Comparison of ENCODE assay signal across 34 cellular contexts in genomic region chr12:116646901-116647300, GRCh38.
"Had no signal": no experiment of that assay in that cellular context is flagged by ENCODE, and none has a peak within 500 bp of the region (broad histone marks: within the 10 kb centered on the region; RNA-seq: fewer than 3 reads in every experiment).

No MANE protein-coding gene starts in this region.

- H3K4me3 ChIP-seq: MG63 had no signal

- DNase-seq: Karpas-422, Kasumi-1, MG63, MM.1S, MV-4-11, NCI-H1048, NCI-H1092, NCI-H1092 treated with DMSO at 0.1 percent for 48 hours, NCI-H1105, NCI-H1105 treated with DMSO at 0.1 percent for 48 hours, NCI-H1417, NCI-H1417 treated with DMSO at 0.1 percent for 48 hours, NCI-H1436, NCI-H1436 treated with DMSO at 0.1 percent for 48 hours, NCI-H146, NCI-H1694, NCI-H1694 treated with DMSO at 0.1 percent for 48 hours, NCI-H187, NCI-H187 treated with DMSO at 0.1 percent for 48 hours, NCI-H1930, NCI-H2029, NCI-H2029 treated with DMSO at 0.1 percent for 48 hours, NCI-H2081, NCI-H2081 treated with DMSO at 0.1 percent for 48 hours, NCI-H2107, NCI-H2171, NCI-H2171 treated with DMSO at 0.1 percent for 48 hours, NCI-H2227 treated with DMSO at 0.1 percent for 48 hours, NCI-H226, NCI-H345, NCI-H446, NCI-H446 treated with DMSO at 0.1 percent for 48 hours, NCI-H510A, NCI-H524 had no signal

- H3K36me3 ChIP-seq: MG63 had no signal

- H3K9me3 ChIP-seq: MG63 had no signal

- H3K27me3 ChIP-seq: MG63 had no signal
